15 cellular contexts compared by ENCODE assay signal in the genomic region with DNA sequence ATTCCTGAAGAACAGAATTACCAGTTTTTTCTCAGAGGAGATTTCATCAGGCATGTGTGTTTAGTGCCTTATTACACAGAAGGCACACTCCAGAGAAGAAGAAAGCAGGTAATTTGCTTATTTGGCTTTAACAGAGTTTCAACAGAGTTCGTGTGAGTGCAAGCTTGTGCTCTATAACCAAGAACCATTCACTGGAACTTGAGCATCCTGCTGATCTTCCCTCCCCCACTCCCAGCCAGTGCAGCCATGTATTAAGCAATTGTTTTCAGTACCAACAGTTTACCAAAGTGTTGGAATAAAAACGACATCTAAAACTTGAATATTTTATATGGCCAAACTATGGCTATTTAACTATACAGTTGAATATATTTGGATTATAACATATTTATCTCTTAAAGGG. TPM values are rescaled to one million over a fixed set of nuclear protein-coding genes. Genes with fewer than 3 reads are reported as not detected.
DNase-seq lines count a peak whose midpoint lies in the region; ATAC-seq, FAIRE-seq and TF ChIP-seq lines count a peak whose summit lies in the region.
"Had no signal": no experiment of that assay in that cellular context is flagged by ENCODE, and none has a peak within 500 bp of the region (broad histone marks: within the 10 kb centered on the region; RNA-seq: fewer than 3 reads in every experiment).

No MANE protein-coding gene starts in this region.

- no peak overlapping the region for H3K9ac ChIP-seq in OCI-LY3 (ENCODE audit: low read length)
- H3K9ac ChIP-seq: parathyroid adenoma had no signal

- H2AFZ ChIP-seq in OCI-LY3 (ENCODE audit: low read depth, low read length), result no peak overlapping the region
- no peak overlapping the region for H2AFZ ChIP-seq in osteoblast (ENCODE audit: low read length)
- H2AFZ ChIP-seq: parathyroid adenoma had no signal

- H3K9me3 ChIP-seq in OCI-LY3 (ENCODE audit: insufficient read depth, low read length) (no peaks in the 10 kb centered on the region), osteoblast (ENCODE audit: low read depth, low read length) (no peaks in the 10 kb centered on the region)

- H3K79me2 ChIP-seq in OCI-LY3 (ENCODE audit: low read length) (no peaks in the 10 kb centered on the region), osteoblast (ENCODE audit: insufficient read depth, low read length) (peaks cover 91% of the 10 kb centered on the region)

- peak overlapping the region; percentile 51 for H3K4me2 ChIP-seq in OCI-LY3 (ENCODE audit: low read length)
- no peak overlapping the region for H3K4me2 ChIP-seq in osteoblast (ENCODE audit: insufficient read depth, low read length)

- H3K4me3 ChIP-seq in OCI-LY3 (ENCODE audit: low read length) (no peak overlapping the region), H7 (ENCODE audit: insufficient read depth, low read depth, low read length) (no peak overlapping the region), osteoblast (ENCODE audit: insufficient read depth, low read length) (no peak overlapping the region)

- peak; percentile 73 for FAIRE-seq in GM12891 (lab: Jason Lieb, UNC)

- H3K36me3 ChIP-seq in OCI-LY3 (replicated peaks; ENCODE audit: low read depth, low read length) (no peaks in the 10 kb centered on the region), H7 (replicated peaks; ENCODE audit: control insufficient read depth, insufficient read depth, low read length) (peaks cover 1% of the 10 kb centered on the region; the same call in 1 of the 2 replicates), osteoblast (ENCODE audit: insufficient read depth, low read length) (peaks cover 14% of the 10 kb centered on the region)

- H3K27me3 ChIP-seq in OCI-LY3 (ENCODE audit: low read depth, low read length) (peaks cover 48% of the 10 kb centered on the region), H7 (ENCODE audit: control insufficient read depth, insufficient read depth, low read length) (no peaks in the 10 kb centered on the region), osteoblast (ENCODE audit: insufficient read depth, low read length) (no peaks in the 10 kb centered on the region)

- TF ChIP-seq CTCF in OCI-LY3 (IDR thresholded peaks at IDR 0.05; ENCODE audit: low read depth, low read length), result no peak
- TF ChIP-seq CTCF in osteoblast (IDR thresholded peaks at IDR 0.05; ENCODE audit: extremely low read depth, low read depth, low read length), result no peak

- H3K4me1 ChIP-seq in OCI-LY3 (ENCODE audit: low read length) (peaks cover 41% of the 10 kb centered on the region), osteoblast (ENCODE audit: insufficient read depth, low read length) (peaks cover 45% of the 10 kb centered on the region)
- H3K4me1 ChIP-seq: parathyroid adenoma had no signal

- peaks cover 29% of the 10 kb centered on the region; the same call in 1 of the 2 replicates for H4K20me1 ChIP-seq in OCI-LY3 (ENCODE audit: insufficient read depth, low read length)
- H4K20me1 ChIP-seq in osteoblast (ENCODE audit: insufficient read depth, low read length), result peaks cover 25% of the 10 kb centered on the region

- ATAC-seq in GM21529 (IDR thresholded peaks at IDR 0.05; ENCODE audit: unreplicated experiment) (peak; percentile 16), GM19023 (IDR thresholded peaks at IDR 0.05; ENCODE audit: unreplicated experiment) (no peak)
- ATAC-seq: activated naive CD8-positive, alpha-beta T cell treated with anti-CD3 and anti-CD28 coated beads, Interleukin-2, amount 50 U/mL, for 24 hours had no signal

- TF ChIP-seq POLR2A in GM12891 (IDR thresholded peaks at IDR 0.05; ENCODE audit: low read depth, low read length), result no peak

- DNase-seq in GM12891 (ENCODE audit: insufficient read length, low spot score), result no peak
- DNase-seq in midbrain (lab: John Stamatoyannopoulos, UW), result peak; percentile 51
- no peak for DNase-seq in GF-D8 (lab: John Stamatoyannopoulos, UW)
- no peak for DNase-seq in H7
- DNase-seq in osteoblast (ENCODE audit: insufficient read length, low spot score, missing footprints), result no peak
- DNase-seq: activated CD4-positive, alpha-beta T cell treated with anti-CD3 and anti-CD28 coated beads, Interleukin-2, amount 10 ng/mL, durations not matched to agents 24 days and 14 days; activated naive CD8-positive, alpha-beta T cell treated with anti-CD3 and anti-CD28 coated beads, Interleukin-2, amount 50 U/mL, for 24 hours; activated T-cell treated with anti-CD3 and anti-CD28 coated beads, Interleukin-2, amount 50 U/mL, for 48 hours; MM.1S; SHP77 had no signal

- H3K27ac ChIP-seq in OCI-LY3 (ENCODE audit: low read length) (no peak overlapping the region), osteoblast (ENCODE audit: low read depth, low read length) (no peak overlapping the region)
- H3K27ac ChIP-seq: C4-2B, parathyroid adenoma had no signal

TF ChIP-seq in GM12891, 5 proteins besides CTCF, POLR2A, EP300 and RAD21:
- TF ChIP-seq PAX5 (IDR thresholded peaks at IDR 0.05; ENCODE audit: insufficient read depth, low read length, severe bottlenecking) (no peak), POLR2AphosphoS5 (IDR thresholded peaks at IDR 0.05; ENCODE audit: low read depth, low read length) (no peak), POU2F2 (IDR thresholded peaks at IDR 0.05; ENCODE audit: low read depth, low read length) (no peak), SPI1 (IDR thresholded peaks at IDR 0.05; ENCODE audit: low read depth, low read length) (no peak), TAF1 (IDR thresholded peaks at IDR 0.05; ENCODE audit: low read depth, low read length) (no peak)

RNA-seq across cellular contexts. Expression of gene MGST3, which starts 4.3 kb away (rescaled TPM):
- polyA plus RNA-seq in GM12891 (2012; ENCODE audit: low read depth, missing spikeins), result 72.7 TPM
- 235 and 280 TPM in 2 replicates for total RNA-seq in H7 (2014; rRNA removed; shearing (Covaris generic))
- 128 and 207 TPM in 2 replicates for total RNA-seq in osteoblast
